ENCODE assay signal across 18 cellular contexts in the genomic region with DNA sequence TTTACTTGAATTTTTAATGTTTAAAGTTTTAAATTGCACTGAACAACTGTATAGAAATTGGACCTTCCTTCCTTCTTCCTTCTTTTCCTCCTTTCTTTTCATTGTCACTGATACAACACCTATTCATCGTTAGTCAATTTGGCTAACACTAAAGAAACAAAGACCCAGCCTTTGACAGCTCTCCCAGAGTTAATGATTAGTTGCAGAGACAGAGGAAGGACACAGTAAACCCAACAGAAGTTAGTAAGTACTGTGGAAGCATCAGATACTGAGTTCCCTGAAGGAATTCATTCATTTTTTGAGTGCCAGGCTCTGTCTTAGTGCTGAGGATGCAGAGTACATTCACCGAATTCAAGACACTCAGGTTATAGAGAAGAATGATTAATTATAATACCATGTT.
"Had no signal": no experiment of that assay in that cellular context is flagged by ENCODE, and none has a peak within 500 bp of the region (broad histone marks: within the 10 kb centered on the region; RNA-seq: fewer than 3 reads in every experiment).

No MANE protein-coding gene starts in this region.

- H3K9me3 ChIP-seq: heart left ventricle, suprapubic skin, tibial nerve, upper lobe of right lung, vagina had no signal

- ATAC-seq: esophagus mucosa; heart left ventricle; left cardiac atrium; naive thymus-derived CD8-positive, alpha-beta T cell; right cardiac atrium; upper lobe of right lung had no signal

- H3K4me1 ChIP-seq: heart left ventricle, suprapubic skin, tibial nerve, upper lobe of right lung, vagina had no signal

- DNase-seq: effector CD4-positive, alpha-beta T cell; heart left ventricle; hypothalamus; left cardiac atrium; naive thymus-derived CD8-positive, alpha-beta T cell; posterior cingulate gyrus; right cardiac atrium; stimulated activated CD4-positive, alpha-beta T cell treated with anti-CD3 and anti-CD28 coated beads, Interleukin-2, amount 100 ng/mL, for 48 hours; stimulated activated naive CD4-positive, alpha-beta T cell treated with Interleukin-2 at 50 U/mL for 16 hours; upper lobe of right lung had no signal

- H3K27me3 ChIP-seq: suprapubic skin, tibial nerve, upper lobe of right lung, vagina had no signal

- H3K27ac ChIP-seq: coronary artery, heart left ventricle, suprapubic skin, tibial nerve, upper lobe of right lung, vagina had no signal

- H3K4me3 ChIP-seq: coronary artery, heart left ventricle, smooth muscle cell, suprapubic skin, tibial nerve, upper lobe of right lung, vagina had no signal

- FAIRE-seq: frontal cortex, islet of Langerhans had no signal

- H3K36me3 ChIP-seq: heart left ventricle, suprapubic skin, tibial nerve, upper lobe of right lung, vagina had no signal
